In the genomic region with DNA sequence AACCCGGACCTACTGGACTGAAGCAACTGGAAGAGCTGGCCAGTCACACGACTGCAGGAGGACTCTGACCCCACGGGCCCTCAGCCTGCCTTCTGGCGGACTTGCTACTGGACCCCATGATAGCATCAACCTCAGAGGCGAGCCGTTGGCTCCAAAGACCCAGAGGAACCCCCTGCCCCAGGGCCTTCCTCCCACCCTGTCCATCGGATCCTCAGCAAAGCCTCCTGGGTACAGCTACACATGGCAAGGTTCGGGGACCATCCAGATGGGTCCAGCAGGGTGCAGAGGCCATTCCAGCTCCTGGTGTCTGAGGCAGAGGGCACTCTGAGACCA, we compare ENCODE assay signal across 25 cellular contexts.
"Had no signal": no experiment of that assay in that cellular context is flagged by ENCODE, and none has a peak within 500 bp of the region (broad histone marks: within the 10 kb centered on the region; RNA-seq: fewer than 3 reads in every experiment).

No MANE protein-coding gene starts in this region.

- H3K9me3 ChIP-seq: body of pancreas, esophagus muscularis mucosa, gastroesophageal sphincter, heart left ventricle, left lung, ovary, SK-N-SH, spleen, suprapubic skin had no signal

- H3K4me3 Mint-ChIP-seq: activated CD8-positive, alpha-beta T cell treated with anti-CD3 and anti-CD28 coated beads, Interleukin-2, amount 10 ng/mL, durations not matched to agents 7 days and 5 days; activated naive CD8-positive, alpha-beta T cell; memory B cell; naive B cell; neural crest cell had no signal

- H3K9me3 Mint-ChIP-seq: memory B cell, neural crest cell had no signal

- H3K4me1 Mint-ChIP-seq: memory B cell, naive B cell had no signal

- H3K4me3 ChIP-seq: body of pancreas, esophagus muscularis mucosa, gastroesophageal sphincter, heart left ventricle, left lung, ovary, spleen, suprapubic skin had no signal

- H3K27ac ChIP-seq: body of pancreas, esophagus muscularis mucosa, gastroesophageal sphincter, heart left ventricle, left lung, ovary, spleen, suprapubic skin had no signal

- H3K27ac Mint-ChIP-seq: activated CD8-positive, alpha-beta T cell treated with anti-CD3 and anti-CD28 coated beads, Interleukin-2, amount 10 ng/mL, durations not matched to agents 7 days and 5 days; activated naive CD8-positive, alpha-beta T cell; memory B cell; naive B cell had no signal

- H3K4me2 ChIP-seq: SK-N-SH had no signal

- H3K4me1 ChIP-seq: body of pancreas, gastroesophageal sphincter, heart left ventricle, left lung, spleen, suprapubic skin had no signal

- FAIRE-seq: kidney had no signal

- ATAC-seq: activated CD8-positive, alpha-beta T cell treated with anti-CD3 and anti-CD28 coated beads, Interleukin-2, amount 10 ng/mL, durations not matched to agents 7 days and 5 days; body of pancreas; gastroesophageal sphincter; heart left ventricle; left lung; stimulated activated naive CD8-positive, alpha-beta T cell treated with anti-CD3 and anti-CD28 coated beads, Interleukin-15, Interleukin-2, amounts not matched to agents 100 U/mL and 50 U/mL, for 24 hours had no signal

- H3K9ac ChIP-seq: SK-N-SH had no signal

- H3K36me3 Mint-ChIP-seq: activated naive CD8-positive, alpha-beta T cell; memory B cell; naive B cell had no signal

- H3K27me3 ChIP-seq: body of pancreas, ovary had no signal

- H3K36me3 ChIP-seq: esophagus muscularis mucosa, gastroesophageal sphincter, heart left ventricle, left lung, ovary, spleen, suprapubic skin had no signal

- DNase-seq: activated CD4-positive, alpha-beta T cell treated with anti-CD3 and anti-CD28 coated beads for 48 hours; activated CD4-positive, CD25-positive, alpha-beta regulatory T cell; activated CD8-positive, alpha-beta T cell treated with anti-CD3 and anti-CD28 coated beads, Interleukin-2, amount 10 ng/mL, durations not matched to agents 7 days and 5 days; activated gamma-delta T cell; amygdala; body of pancreas; caudate nucleus; naive B cell; ovary; SHP77 treated with DMSO at 0.1 percent for 48 hours; SK-N-SH; spleen; stimulated activated naive CD8-positive, alpha-beta T cell treated with anti-CD3 and anti-CD28 coated beads, Interleukin-15, Interleukin-2, amounts not matched to agents 100 U/mL and 50 U/mL, for 24 hours; T-helper 1 cell; T-helper 9 cell; trophoblast cell had no signal
